Comparison of ENCODE assay signal across 31 cellular contexts in genomic region chr19:31391518-31391917, GRCh38. TPM values are rescaled to one million over a fixed set of nuclear protein-coding genes. Genes with fewer than 3 reads are reported as not detected.
DNase-seq lines count a peak whose midpoint lies in the region; ATAC-seq, FAIRE-seq and TF ChIP-seq lines count a peak whose summit lies in the region.
"Had no signal": no experiment of that assay in that cellular context is flagged by ENCODE, and none has a peak within 500 bp of the region (broad histone marks: within the 10 kb centered on the region; RNA-seq: fewer than 3 reads in every experiment).

No MANE protein-coding gene starts in this region.

- H3K27ac Mint-ChIP-seq in WTC11 (0 out of 2 replicates have a peak overlapping the region, but pooled peaks have one; percentile 16), glutamatergic neuron (ENCODE audit: unreplicated experiment) (peak overlapping the region; percentile 75), nephron progenitor cell (peak overlapping the region; percentile 43), progenitor cell of endocrine pancreas (peak overlapping the region; percentile 49)
- H3K27ac Mint-ChIP-seq: CD14-positive monocyte; CD4-positive, alpha-beta memory T cell had no signal

- H3K9me3 Mint-ChIP-seq in WTC11: no peaks in the 10 kb centered on the region
- H3K9me3 Mint-ChIP-seq in glutamatergic neuron (ENCODE audit: unreplicated experiment): no peaks in the 10 kb centered on the region
- no peaks in the 10 kb centered on the region for H3K9me3 Mint-ChIP-seq in nephron progenitor cell
- H3K9me3 Mint-ChIP-seq in progenitor cell of endocrine pancreas (ENCODE audit: low read depth): no peaks in the 10 kb centered on the region
- H3K9me3 Mint-ChIP-seq: CD4-positive, alpha-beta memory T cell; CD4-positive, CD25-positive, alpha-beta regulatory T cell; CD8-positive, alpha-beta memory T cell had no signal

- no peak overlapping the region for H3K4me3 Mint-ChIP-seq in WTC11
- peak overlapping the region; percentile 81 for H3K4me3 Mint-ChIP-seq in glutamatergic neuron (ENCODE audit: unreplicated experiment)
- peak overlapping the region; percentile 28 for H3K4me3 Mint-ChIP-seq in nephron progenitor cell
- H3K4me3 Mint-ChIP-seq in progenitor cell of endocrine pancreas (ENCODE audit: low read depth): peak overlapping the region; percentile 60
- H3K4me3 Mint-ChIP-seq: CD14-positive monocyte; CD4-positive, alpha-beta memory T cell; CD8-positive, alpha-beta memory T cell had no signal

- no peaks in the 10 kb centered on the region for H3K27me3 Mint-ChIP-seq in WTC11 (ENCODE audit: low read depth)
- H3K27me3 Mint-ChIP-seq in glutamatergic neuron (ENCODE audit: unreplicated experiment): peaks cover 7% of the 10 kb centered on the region
- peaks cover 7% of the 10 kb centered on the region for H3K27me3 Mint-ChIP-seq in nephron progenitor cell (ENCODE audit: low read depth, poor library complexity)
- H3K27me3 Mint-ChIP-seq in progenitor cell of endocrine pancreas: peaks cover 6% of the 10 kb centered on the region

- no peak overlapping the region for H3K4me3 ChIP-seq in kidney (ENCODE audit: low read length in 2 of 2)
- H3K4me3 ChIP-seq: BLaER1, GM12878 had no signal

- no peak overlapping the region for H3K27ac ChIP-seq in kidney (ENCODE audit: low read depth in 2 of 2, low read length in 2 of 2)
- H3K27ac ChIP-seq: BLaER1 had no signal

- H3K36me3 Mint-ChIP-seq in WTC11: no peaks in the 10 kb centered on the region
- peaks cover 10% of the 10 kb centered on the region for H3K36me3 Mint-ChIP-seq in glutamatergic neuron (ENCODE audit: unreplicated experiment)
- H3K36me3 Mint-ChIP-seq in nephron progenitor cell (ENCODE audit: low read depth): no peaks in the 10 kb centered on the region
- no peaks in the 10 kb centered on the region for H3K36me3 Mint-ChIP-seq in progenitor cell of endocrine pancreas (ENCODE audit: insufficient read depth)
- H3K36me3 Mint-ChIP-seq: CD14-positive monocyte; CD4-positive, alpha-beta memory T cell; CD4-positive, CD25-positive, alpha-beta regulatory T cell; CD8-positive, alpha-beta memory T cell had no signal

- H3K9me3 ChIP-seq in kidney (ENCODE audit: control insufficient read depth in 1 of 2, low read length in 2 of 2): no peaks in the 10 kb centered on the region
- H3K9me3 ChIP-seq: BE2C, BLaER1 had no signal

- no peak overlapping the region for H3K9ac ChIP-seq in kidney (ENCODE audit: low read length in 2 of 2)
- H3K9ac ChIP-seq: BLaER1 had no signal

- H3K4me1 ChIP-seq in kidney (ENCODE audit: control insufficient read depth in 1 of 2, insufficient read depth in 1 of 2, low read depth in 1 of 2, low read length in 2 of 2): no peaks in the 10 kb centered on the region
- H3K4me1 ChIP-seq: BE2C had no signal

- DNase-seq in WTC11 (ENCODE audit: low spot score) (no peak), glutamatergic neuron (no peak), nephron progenitor cell (no peak), progenitor cell of endocrine pancreas (ENCODE audit: low spot score, unreplicated experiment) (no peak), kidney (no peak), germinal center (ENCODE audit: low spot score) (no peak)
- DNase-seq in stimulated activated naive CD4-positive, alpha-beta T cell (lab: John Stamatoyannopoulos, UW): no peak
- DNase-seq: 8988T; ACHN; BE2C; C1 segment of cervical spinal cord; CD4-positive, alpha-beta memory T cell; CD4-positive, CD25-positive, alpha-beta regulatory T cell; CD8-positive, alpha-beta memory T cell; COR-L47; DMS 273 treated with DMSO at 0.1 percent for 48 hours; DMS153; DMS53; DMS79; DND-41; EL; GDM1 had no signal

- TF ChIP-seq CTCF in WTC11 (IDR thresholded peaks at IDR 0.05) (no peak), glutamatergic neuron (IDR thresholded peaks at IDR 0.05; ENCODE audit: partially characterized antibody, unreplicated experiment) (no peak), nephron progenitor cell (IDR thresholded peaks at IDR 0.05) (no peak), progenitor cell of endocrine pancreas (IDR thresholded peaks at IDR 0.05; ENCODE audit: unreplicated experiment) (no peak), kidney (IDR thresholded peaks at IDR 0.05; ENCODE audit: borderline replicate concordance, extremely low read depth, insufficient read depth) (no peak)

- CTCF ChIA-PET in WTC11 (lab: Charles Lee): no interaction called here

- ATAC-seq in WTC11: no peak
- ATAC-seq in GM18909 (IDR thresholded peaks at IDR 0.05; ENCODE audit: poor library complexity, unreplicated experiment): no peak
- ATAC-seq: GM12878 had no signal

- no peak for FAIRE-seq in kidney (lab: Jason Lieb, UNC)
- FAIRE-seq: A204.1, GM12878, GM12892, GM18507, GM19239 had no signal

- H3K36me3 ChIP-seq in kidney (ENCODE audit: control insufficient read depth in 1 of 2, insufficient read depth in 2 of 2, low read length in 2 of 2): no peaks in the 10 kb centered on the region
- H3K36me3 ChIP-seq: BE2C, BLaER1 had no signal

- H3K4me1 Mint-ChIP-seq in WTC11: peaks cover 26% of the 10 kb centered on the region
- peaks cover 18% of the 10 kb centered on the region for H3K4me1 Mint-ChIP-seq in glutamatergic neuron (ENCODE audit: low read depth, unreplicated experiment)
- H3K4me1 Mint-ChIP-seq in nephron progenitor cell: peaks cover 64% of the 10 kb centered on the region
- peaks cover 27% of the 10 kb centered on the region for H3K4me1 Mint-ChIP-seq in progenitor cell of endocrine pancreas (ENCODE audit: low read depth)
- H3K4me1 Mint-ChIP-seq: CD14-positive monocyte; CD4-positive, alpha-beta memory T cell; CD4-positive, CD25-positive, alpha-beta regulatory T cell; CD8-positive, alpha-beta memory T cell had no signal

- intact Hi-C loops in kidney (cut with DNase I): no loop called here

- POLR2A ChIA-PET in WTC11 (lab: Charles Lee): no interaction called here

TF ChIP-seq in WTC11, 78 proteins besides CTCF, POLR2A, EP300 and RAD21 (continues in another document):
- TF ChIP-seq ZNF425 (CRISPR knock-in tag; conservative IDR thresholded peaks at IDR 0.05): no peak
- TF ChIP-seq ZMAT4 (CRISPR knock-in tag; IDR thresholded peaks at IDR 0.05): no peak
- TF ChIP-seq ZNF263 (CRISPR knock-in tag; IDR thresholded peaks at IDR 0.05; ENCODE audit: low read depth): no peak
- no peak for TF ChIP-seq ERG (CRISPR knock-in tag; IDR thresholded peaks at IDR 0.05)
- TF ChIP-seq IRF1 (CRISPR knock-in tag; IDR thresholded peaks at IDR 0.05): no peak
- no peak for TF ChIP-seq FOXP4 (CRISPR knock-in tag; IDR thresholded peaks at IDR 0.05)

RNA-seq across cellular contexts. Expression of gene TSHZ3, which starts 42.3 kb away (rescaled TPM):
- 21.4 to 22.3 TPM (median 21.6 TPM) in 3 replicates for total RNA-seq in WTC11 (2021)
- total RNA-seq in glutamatergic neuron (ENCODE audit: unreplicated experiment): 7.4 TPM
- 15.0 and 15.5 TPM in 2 replicates for total RNA-seq in progenitor cell of endocrine pancreas
- total RNA-seq in kidney: 8.4 TPM
- 1.7 TPM for polyA plus RNA-seq in kidney (ENCODE audit: insufficient read depth, low read depth, low replicate concordance)
- total RNA-seq: G401 had no signal
- polyA plus RNA-seq: GM12878 had no signal

Comparison
In these comparisons a context has a peak if more than half of its experiments do, and no peak if none do; other contexts are left out.
1. H3K27ac Mint-ChIP-seq: peak in every context shown above with its lines; median percentile 75 in glutamatergic neuron; 49 in progenitor cell of endocrine pancreas; 43 in nephron progenitor cell; 16 in WTC11.